In the genomic region with DNA sequence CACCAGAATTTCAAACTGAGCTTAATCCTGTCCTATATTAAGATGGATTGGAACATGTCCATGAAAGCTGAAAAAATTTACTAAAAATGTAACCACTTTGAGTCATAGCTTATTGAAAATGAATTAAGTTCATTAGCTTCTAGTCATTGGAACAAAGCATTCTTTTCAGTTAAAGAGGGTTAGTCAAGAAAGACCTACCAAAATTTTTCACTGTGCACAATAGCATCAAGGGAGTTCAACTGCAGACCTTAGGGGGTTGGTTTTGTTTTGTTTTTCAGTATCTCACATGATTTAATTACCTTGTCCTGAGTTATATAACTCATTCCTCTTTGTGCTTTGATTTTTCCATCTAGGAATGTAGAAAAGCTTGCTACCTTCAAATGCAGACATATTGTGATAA, we compare ENCODE assay signal across 22 cellular contexts. TPM values are rescaled to one million over a fixed set of nuclear protein-coding genes. Genes with fewer than 3 reads are reported as not detected.
A peak's percentile ranks its signal among the peaks of the same experiment; 100 is the strongest.
DNase-seq lines count a peak whose midpoint lies in the region; ATAC-seq and TF ChIP-seq lines count a peak whose summit lies in the region.
"Had no signal": no experiment of that assay in that cellular context is flagged by ENCODE, and none has a peak within 500 bp of the region (broad histone marks: within the 10 kb centered on the region; RNA-seq: fewer than 3 reads in every experiment).

No MANE protein-coding gene starts in this region.

- in situ Hi-C loops in gastrocnemius medialis (cut with MboI; ENCODE audit: low sequenced_read_pairs in 4 of 4) (no loop called here), transverse colon (cut with MboI; ENCODE audit: low pct_ligation_motif_present in 1 of 4, low pct_unique_long_range_greater_than_20kb in 1 of 4, low sequenced_read_pairs in 3 of 4) (no loop called here)

- DNase-seq in cerebellar cortex (ENCODE audit: low spot score): peak; percentile 60
- no peak for DNase-seq in gastrocnemius medialis
- no peak for DNase-seq in transverse colon
- no peak for DNase-seq in activated T-cell treated with anti-CD3 and anti-CD28 coated beads, Interleukin-2, amount 50 U/mL, for 48 hours
- DNase-seq: CD4-positive, alpha-beta T cell; GM23248; H9; HFFc6; IMR-90; KG1; MM.1S; NCI-H1694; NCI-H2081; NCI-H2227 treated with DMSO at 0.1 percent for 48 hours; NCI-H526 treated with DMSO at 0.1 percent for 48 hours; OCI-M1; SIG-M5 had no signal

- no peaks in the 10 kb centered on the region for H3K79me2 ChIP-seq in Loucy (ENCODE audit: insufficient read depth, low read length)

- H4K20me1 ChIP-seq in Loucy (ENCODE audit: insufficient read depth, low read length, poor library complexity, severe bottlenecking): no peaks in the 10 kb centered on the region
- H4K20me1 ChIP-seq: BLaER1 treated with 17β-estradiol and CSF1 and Interleukin-3, amounts not matched to agents 10 nM and 100 nM had no signal

- no peaks in the 10 kb centered on the region for H3K36me3 Mint-ChIP-seq in nephron (ENCODE audit: low read depth)

- no peaks in the 10 kb centered on the region for H3K27me3 ChIP-seq in Loucy (ENCODE audit: insufficient read depth, low read length, poor library complexity, severe bottlenecking)
- no peaks in the 10 kb centered on the region for H3K27me3 ChIP-seq in gastrocnemius medialis
- H3K27me3 ChIP-seq in transverse colon: no peaks in the 10 kb centered on the region
- H3K27me3 ChIP-seq: BLaER1 treated with 17β-estradiol and CSF1 and Interleukin-3, amounts not matched to agents 10 nM and 100 nM had no signal

- H3K27me3 Mint-ChIP-seq in nephron (ENCODE audit: low read depth): no peaks in the 10 kb centered on the region
- H3K27me3 Mint-ChIP-seq: CD4-positive, alpha-beta T cell had no signal

- peaks cover 28% of the 10 kb centered on the region for H3K4me1 Mint-ChIP-seq in nephron

- TF ChIP-seq CTCF in Loucy (conservative IDR thresholded peaks at IDR 0.05; ENCODE audit: low read length): no peak
- no peak for TF ChIP-seq CTCF in nephron (IDR thresholded peaks at IDR 0.05; ENCODE audit: unreplicated experiment in 3 of 3)
- TF ChIP-seq CTCF in gastrocnemius medialis (IDR thresholded peaks at IDR 0.05 in 4 of 5, conservative IDR thresholded peaks at IDR 0.05 in 1 of 5): no peak
- TF ChIP-seq CTCF in transverse colon (IDR thresholded peaks at IDR 0.05): no peak

- H3K4me3 Mint-ChIP-seq in nephron: peak overlapping the region in 2 of 3 experiments; percentile 38 to 46
- H3K4me3 Mint-ChIP-seq: CD4-positive, alpha-beta T cell; H9; HFFc6 had no signal

- H3K9me3 Mint-ChIP-seq in nephron: no peaks in the 10 kb centered on the region
- H3K9me3 Mint-ChIP-seq: CD4-positive, alpha-beta T cell; H9; HFFc6 had no signal

- H3K9me3 ChIP-seq in Loucy (ENCODE audit: insufficient read depth, low read depth, low read length) (no peaks in the 10 kb centered on the region), gastrocnemius medialis (no peaks in the 10 kb centered on the region), transverse colon (no peaks in the 10 kb centered on the region)
- H3K9me3 ChIP-seq: BLaER1 treated with 17β-estradiol and CSF1 and Interleukin-3, amounts not matched to agents 10 nM and 100 nM had no signal

- H3F3A ChIP-seq in Loucy (ENCODE audit: low read depth): no peaks in the 10 kb centered on the region

- no peak overlapping the region for H3K9ac ChIP-seq in Loucy (ENCODE audit: low read depth, low read length, poor library complexity, severe bottlenecking)
- H3K9ac ChIP-seq: BLaER1 treated with 17β-estradiol and CSF1 and Interleukin-3, amounts not matched to agents 10 nM and 100 nM; GM23248 had no signal

- H3K36me3 ChIP-seq in Loucy (ENCODE audit: insufficient read depth, low read length) (no peaks in the 10 kb centered on the region), gastrocnemius medialis (no peaks in the 10 kb centered on the region), transverse colon (no peaks in the 10 kb centered on the region)
- H3K36me3 ChIP-seq: BLaER1 treated with 17β-estradiol and CSF1 and Interleukin-3, amounts not matched to agents 10 nM and 100 nM had no signal

- H3K27ac Mint-ChIP-seq in nephron: no peak overlapping the region
- H3K27ac Mint-ChIP-seq: CD4-positive, alpha-beta T cell; HFFc6 had no signal

- H3K4me1 ChIP-seq in Loucy (ENCODE audit: insufficient read depth, low read length, poor library complexity, severe bottlenecking) (no peaks in the 10 kb centered on the region), gastrocnemius medialis (peaks cover 37 to 38% of the 10 kb centered on the region in 2 donors), transverse colon (peaks cover 0 to 10% (median 1%) of the 10 kb centered on the region in 4 donors)

- no peak for TF ChIP-seq EP300 in transverse colon (IDR thresholded peaks at IDR 0.05; ENCODE audit: low read depth)

- intact Hi-C loops in gastrocnemius medialis (cut with DNase I; ENCODE audit: low total_unique reads): no loop called here
- intact Hi-C loops in transverse colon (cut with DNase I; ENCODE audit: low total_unique reads): no loop called here

- H2AFZ ChIP-seq in Loucy (ENCODE audit: low read length): 0 out of 2 replicates have a peak overlapping the region, but pooled peaks have one; percentile 30
- H2AFZ ChIP-seq: GM23248 had no signal

- H3K4me2 ChIP-seq in Loucy (ENCODE audit: low read depth, low read length, poor library complexity, severe bottlenecking): no peak overlapping the region
- H3K4me2 ChIP-seq: BLaER1 treated with 17β-estradiol and CSF1 and Interleukin-3, amounts not matched to agents 10 nM and 100 nM had no signal

- H3K4me3 ChIP-seq in Loucy (ENCODE audit: low read length, poor library complexity, severe bottlenecking) (no peak overlapping the region), gastrocnemius medialis (no peak overlapping the region), transverse colon (no peak overlapping the region)
- H3K4me3 ChIP-seq: BLaER1 treated with 17β-estradiol and CSF1 and Interleukin-3, amounts not matched to agents 10 nM and 100 nM; GM23248; SK-N-MC had no signal

- no peaks in the 10 kb centered on the region for H3K9me2 ChIP-seq in Loucy (replicated peaks; ENCODE audit: low read depth, low read length)

- H3K27ac ChIP-seq in gastrocnemius medialis (peak overlapping the region in 3 of 4 donors; percentile 50 to 96 (median 66)), transverse colon (no peak overlapping the region)
- H3K27ac ChIP-seq: BLaER1 treated with 17β-estradiol and CSF1 and Interleukin-3, amounts not matched to agents 10 nM and 100 nM; GM23248; SK-N-MC had no signal

- no peak for TF ChIP-seq POLR2A in gastrocnemius medialis (IDR thresholded peaks at IDR 0.05)
- TF ChIP-seq POLR2A in transverse colon (IDR thresholded peaks at IDR 0.05): no peak

- ATAC-seq in gastrocnemius medialis: no peak
- no peak for ATAC-seq in HG03571 (IDR thresholded peaks at IDR 0.05; ENCODE audit: unreplicated experiment)

RNA-seq across cellular contexts. Expression of a gene that starts 2.8 kb away (rescaled TPM):
- total RNA-seq in gastrocnemius medialis (1 to 10 TPM; 2.0 to 4.7 (median 3.3) TPM), transverse colon (1 to 10 TPM in 2 of 4 donors, under 1 TPM in 2; 0.20 to 1.4 (median 0.99) TPM)
- total RNA-seq: CD4-positive, alpha-beta T cell had no signal

Comparison
In these comparisons a context has a peak if more than half of its experiments do, and no peak if none do; other contexts are left out.
1. H3K27ac ChIP-seq: peak in gastrocnemius medialis (3 of 4); none in transverse colon (0 of 4).